ENCODE assay signal across 17 cellular contexts in genomic region chr18:33573193-33573592, GRCh38. TPM values are rescaled to one million over a fixed set of nuclear protein-coding genes. Genes with fewer than 3 reads are reported as not detected.
DNase-seq lines count a peak whose midpoint lies in the region; ATAC-seq and TF ChIP-seq lines count a peak whose summit lies in the region.
"Had no signal": no experiment of that assay in that cellular context is flagged by ENCODE, and none has a peak within 500 bp of the region (broad histone marks: within the 10 kb centered on the region; RNA-seq: fewer than 3 reads in every experiment).

No MANE protein-coding gene starts in this region.

- no peak overlapping the region for H3K27ac ChIP-seq in gastrocnemius medialis
- no peak overlapping the region for H3K27ac ChIP-seq in gastroesophageal sphincter
- H3K27ac ChIP-seq: BLaER1, HL-60 had no signal

- no peak for TF ChIP-seq EP300 in gastroesophageal sphincter (IDR thresholded peaks at IDR 0.05)

- H3K4me1 ChIP-seq in gastrocnemius medialis: peaks cover 0 to 5% of the 10 kb centered on the region in 2 donors
- peaks cover 0 to 13% (median 6%) of the 10 kb centered on the region in 3 donors for H3K4me1 ChIP-seq in gastroesophageal sphincter

- H3K27me3 Mint-ChIP-seq in nephron (ENCODE audit: low read depth) (peaks cover 5% of the 10 kb centered on the region), Calu3 (ENCODE audit: unreplicated experiment) (no peaks in the 10 kb centered on the region)

- H3K9me3 ChIP-seq in gastrocnemius medialis (no peaks in the 10 kb centered on the region), gastroesophageal sphincter (no peaks in the 10 kb centered on the region)
- H3K9me3 ChIP-seq: HAP-1 had no signal

- WGBS in gastroesophageal sphincter (ENCODE audit: low coverage in 1 of 2), 2 donors: 82 to 90% methylated on average over 3 of the region's 3 CpGs

- H3K9me3 Mint-ChIP-seq in nephron (no peaks in the 10 kb centered on the region), Calu3 (ENCODE audit: low read depth, unreplicated experiment) (no peaks in the 10 kb centered on the region)

- H3K27ac Mint-ChIP-seq in nephron (peak overlapping the region in 2 of 3 experiments; percentile 13 to 14), Calu3 (ENCODE audit: unreplicated experiment) (no peak overlapping the region)
- H3K27ac Mint-ChIP-seq: CD8-positive, alpha-beta memory T cell; IgD-negative memory B cell; T-helper 17 cell had no signal

- CTCF ChIA-PET in Calu3 (lab: Charles Lee): no interaction called here

- intact Hi-C loops in gastrocnemius medialis (cut with DNase I; ENCODE audit: low total_unique reads) (no loop called here), Calu3 (cut with micrococcal nuclease; ENCODE audit: unreplicated experiment) (no loop called here)

- H3K36me3 ChIP-seq in gastrocnemius medialis: no peaks in the 10 kb centered on the region
- H3K36me3 ChIP-seq in gastroesophageal sphincter: no peaks in the 10 kb centered on the region
- H3K36me3 ChIP-seq: BLaER1, HAP-1 had no signal

- DNase-seq in DMS53 (lab: John Stamatoyannopoulos, UW): peak; percentile 13
- DNase-seq in DMS53 treated with DMSO at 0.1 percent for 48 hours (lab: John Stamatoyannopoulos, UW; ENCODE audit: unreplicated experiment): no peak
- DNase-seq in NCI-H1417 (lab: John Stamatoyannopoulos, UW): peak in 2 of 3 experiments; percentile 27 to 93
- DNase-seq in NCI-H69 (lab: John Stamatoyannopoulos, UW): peak; percentile 99
- no peak for DNase-seq in gastrocnemius medialis
- no peak for DNase-seq in Calu3
- DNase-seq: 8988T; CD8-positive, alpha-beta memory T cell; NCI-H1694 treated with DMSO at 0.1 percent for 48 hours; SIG-M5; T-helper 17 cell had no signal

- H3K4me1 Mint-ChIP-seq in nephron (peaks cover 5% of the 10 kb centered on the region), Calu3 (ENCODE audit: low read depth, unreplicated experiment) (peaks cover 8% of the 10 kb centered on the region)
- H3K4me1 Mint-ChIP-seq: T-helper 17 cell had no signal

- H3K36me3 Mint-ChIP-seq in nephron (ENCODE audit: low read depth): no peaks in the 10 kb centered on the region
- peaks cover 9% of the 10 kb centered on the region for H3K36me3 Mint-ChIP-seq in Calu3 (ENCODE audit: insufficient read depth, unreplicated experiment)
- H3K36me3 Mint-ChIP-seq: CD8-positive, alpha-beta memory T cell; IgD-negative memory B cell had no signal

- H3K4me3 Mint-ChIP-seq in nephron: no peak overlapping the region
- H3K4me3 Mint-ChIP-seq in Calu3 (ENCODE audit: low read depth, unreplicated experiment): no peak overlapping the region
- H3K4me3 Mint-ChIP-seq: CD8-positive, alpha-beta memory T cell; IgD-negative memory B cell; T-helper 17 cell had no signal

- H3K27me3 ChIP-seq in gastrocnemius medialis (peaks cover 24 to 42% (median 30%) of the 10 kb centered on the region in 3 donors), gastroesophageal sphincter (peaks cover 33% of the 10 kb centered on the region)

- no peak for ATAC-seq in gastrocnemius medialis
- ATAC-seq in gastroesophageal sphincter: no peak
- ATAC-seq: T-helper 17 cell had no signal

- BruUV-seq in Calu3 (replicated peaks; lab: Mats Ljungman, UMichigan): no TSS peak

- in situ Hi-C loops in gastrocnemius medialis (cut with MboI; ENCODE audit: low sequenced_read_pairs in 4 of 4): no loop called here

- no peak for TF ChIP-seq POLR2A in gastrocnemius medialis (IDR thresholded peaks at IDR 0.05)
- no peak for TF ChIP-seq POLR2A in gastroesophageal sphincter (IDR thresholded peaks at IDR 0.05)

- TF ChIP-seq CTCF in nephron (IDR thresholded peaks at IDR 0.05; ENCODE audit: unreplicated experiment in 3 of 3) (no peak), gastrocnemius medialis (IDR thresholded peaks at IDR 0.05 in 4 of 5, conservative IDR thresholded peaks at IDR 0.05 in 1 of 5) (no peak), gastroesophageal sphincter (IDR thresholded peaks at IDR 0.05) (no peak), Calu3 (IDR thresholded peaks at IDR 0.05; ENCODE audit: unreplicated experiment) (no peak)

- H3K4me3 ChIP-seq in gastrocnemius medialis (no peak overlapping the region), gastroesophageal sphincter (no peak overlapping the region)
- H3K4me3 ChIP-seq: BLaER1, HAP-1 had no signal

RNA-seq across cellular contexts. Expression of gene ASXL3, which starts 4.8 kb away (rescaled TPM):
- total RNA-seq in gastrocnemius medialis: under 1 TPM in 3 of 4 donors, not detected in 1; 0.04 to 0.12 (median 0.05) TPM
- total RNA-seq in gastroesophageal sphincter: 1 to 10 TPM in 3 of 4 donors, under 1 TPM in 1; 0.93 to 2.2 (median 1.5) TPM
- total RNA-seq in Calu3 (2022): 0.07 and 0.47 TPM in 2 replicates
- total RNA-seq: CD8-positive, alpha-beta memory T cell; T-helper 17 cell had no signal

Comparison
In these comparisons a context has a peak if more than half of its experiments do, and no peak if none do; other contexts are left out.
1. DNase-seq: peak in DMS53 (single experiment), NCI-H1417 (2 of 3) and NCI-H69 (single experiment); none in DMS53 treated with DMSO at 0.1 percent for 48 hours (single experiment), gastrocnemius medialis (0 of 2) and Calu3 (single experiment).